Comparison of ENCODE assay signal across 27 cellular contexts in the genomic region with DNA sequence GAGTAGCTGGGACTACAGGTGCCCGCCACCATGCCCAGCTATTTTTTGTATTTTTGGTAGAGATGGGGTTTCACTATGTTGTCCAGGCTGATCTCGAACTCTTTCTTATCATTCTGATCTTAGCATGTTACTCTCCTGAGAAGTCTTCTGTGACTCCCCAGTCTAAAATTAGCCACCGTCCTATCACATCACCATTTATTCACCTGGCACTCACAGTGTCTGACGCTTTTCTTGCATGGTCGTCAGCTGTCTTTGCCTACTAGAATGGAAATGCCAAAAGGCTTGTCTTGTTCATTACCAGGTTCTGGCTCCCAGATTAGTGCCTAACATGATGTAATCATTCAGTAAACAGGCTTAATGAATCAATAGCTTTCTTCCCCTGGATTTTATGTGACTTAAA.
"Had no signal": no experiment of that assay in that cellular context is flagged by ENCODE, and none has a peak within 500 bp of the region (broad histone marks: within the 10 kb centered on the region; RNA-seq: fewer than 3 reads in every experiment).

No MANE protein-coding gene starts in this region.

- FAIRE-seq: urothelium cell line had no signal

- H3K9me3 ChIP-seq: stomach, suprapubic skin, testis, thoracic aorta, thyroid gland, tibial artery, tibial nerve, transverse colon, upper lobe of left lung, upper lobe of right lung, uterus, vagina had no signal

- H3K27ac ChIP-seq: stomach, suprapubic skin, testis, thoracic aorta, thyroid gland, tibial artery, tibial nerve, transverse colon, upper lobe of left lung, upper lobe of right lung, uterus, vagina had no signal

- H3K4me3 ChIP-seq: stomach, suprapubic skin, testis, thoracic aorta, thyroid gland, tibial artery, tibial nerve, transverse colon, upper lobe of left lung, upper lobe of right lung, uterus, vagina had no signal

- H3K36me3 ChIP-seq: thoracic aorta, tibial nerve, transverse colon, upper lobe of right lung, uterus, vagina had no signal

- H3K27me3 ChIP-seq: stomach, suprapubic skin, testis, thyroid gland, tibial artery, tibial nerve, transverse colon, upper lobe of left lung, upper lobe of right lung, uterus, vagina had no signal

- ATAC-seq: stimulated activated effector memory CD8-positive, alpha-beta T cell treated with anti-CD3 and anti-CD28 coated beads, Interleukin-12 subunit alpha, Interleukin-12 subunit beta, amount 100 ng/mL, for 72 hours; stimulated activated memory B cell treated with anti-CD40 and anti-IgM and Interleukin-4, amounts not matched to agents 10 μg/mL and 1 μg/mL and 100 μg/mL, for 72 hours; stimulated activated naive B cell treated with anti-CD40 and anti-IgM and Interleukin-4, amounts not matched to agents 10 μg/mL and 1 μg/mL and 100 μg/mL, for 72 hours; stimulated activated naive CD8-positive, alpha-beta T cell treated with anti-CD3 and anti-CD28 coated beads, Interleukin-15, amount 100 ng/mL, for 72 hours; stimulated activated naive CD8-positive, alpha-beta T cell treated with anti-CD3 and anti-CD28 coated beads, Interleukin-15, Interleukin-2, amounts not matched to agents 100 U/mL and 50 U/mL, for 24 hours; upper lobe of right lung had no signal

- H3K4me1 ChIP-seq: stomach, suprapubic skin, testis, thyroid gland, tibial artery, tibial nerve, upper lobe of left lung, upper lobe of right lung, uterus, vagina had no signal

- DNase-seq: stimulated activated CD4-positive, alpha-beta T cell treated with anti-CD3 and anti-CD28 coated beads, Interleukin-2, amount 100 ng/mL, for 48 hours; stimulated activated CD4-positive, alpha-beta T cell treated with anti-CD3 and anti-CD28 coated beads, Interleukin-4, amount 100 ng/mL, for 1 hour; stimulated activated CD4-positive, alpha-beta T cell treated with anti-CD3 and anti-CD28 coated beads, Interleukin-4, amount 100 ng/mL, for 24 hours; stimulated activated CD4-positive, alpha-beta T cell treated with anti-CD3 and anti-CD28 coated beads, Interleukin-4, amount 100 ng/mL, for 4 hours; stimulated activated CD8-positive, alpha-beta memory T cell treated with anti-CD3 and anti-CD28 coated beads, Interleukin-4, amount 100 ng/mL, for 48 hours; stimulated activated naive B cell treated with anti-CD40 and anti-IgM and Interleukin-4, amounts not matched to agents 10 μg/mL and 1 μg/mL and 100 μg/mL, for 72 hours; stimulated activated naive CD4-positive, alpha-beta T cell; stimulated activated naive CD4-positive, alpha-beta T cell treated with Interleukin-2 at 50 U/mL for 16 hours; stimulated activated naive CD8-positive, alpha-beta T cell treated with anti-CD3 and anti-CD28 coated beads, Interleukin-15, amount 100 ng/mL, for 72 hours; stimulated activated naive CD8-positive, alpha-beta T cell treated with anti-CD3 and anti-CD28 coated beads, Interleukin-15, Interleukin-2, amounts not matched to agents 100 U/mL and 50 U/mL, for 24 hours; stomach; substantia nigra; testis; thyroid gland; tibial artery; transverse colon; trophoblast cell; upper lobe of left lung; upper lobe of right lung; uterus had no signal
